10 cellular contexts compared by ENCODE assay signal in the genomic region with DNA sequence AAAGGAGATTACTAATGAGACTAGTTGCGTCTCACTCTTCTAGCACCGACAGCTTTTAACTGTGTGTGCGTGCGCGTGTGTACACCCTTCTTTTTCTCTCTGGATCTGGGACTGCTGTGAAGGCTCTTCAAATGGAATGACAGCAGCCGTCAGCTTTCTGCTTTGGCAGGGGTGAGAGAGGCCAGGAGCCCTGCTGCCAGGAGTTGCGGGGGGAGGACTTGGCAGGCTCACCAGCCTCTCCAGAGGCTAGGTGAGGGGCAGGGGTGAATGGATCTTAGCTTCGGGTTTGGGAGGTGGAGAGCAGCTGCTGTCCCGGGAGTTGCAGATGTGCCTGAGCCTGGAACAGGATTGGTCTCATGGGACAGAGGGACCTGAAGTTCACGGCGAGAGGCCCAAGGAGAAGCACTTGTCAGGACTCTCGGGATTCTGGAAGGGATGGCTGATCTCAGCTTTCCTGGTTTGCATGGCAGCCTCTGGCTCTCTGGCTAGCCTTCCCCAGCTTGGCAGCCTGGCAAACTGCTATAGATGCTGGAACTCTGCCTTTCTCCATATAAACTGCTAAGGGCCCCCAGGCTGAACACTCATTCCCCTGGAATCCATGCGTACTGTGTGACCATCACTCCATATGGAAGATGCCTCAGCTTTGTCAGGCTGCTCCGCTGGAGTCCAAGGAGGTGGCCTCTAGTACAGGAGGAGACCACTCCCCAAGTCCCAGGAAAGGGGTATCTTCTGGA. TPM values are rescaled to one million over a fixed set of nuclear protein-coding genes. Genes with fewer than 3 reads are reported as not detected.
A peak's percentile ranks its signal among the peaks of the same experiment; 100 is the strongest.
DNase-seq lines count a peak whose midpoint lies in the region; ATAC-seq and TF ChIP-seq lines count a peak whose summit lies in the region.
"Had no signal": no experiment of that assay in that cellular context is flagged by ENCODE, and none has a peak within 500 bp of the region (broad histone marks: within the 10 kb centered on the region; RNA-seq: fewer than 3 reads in every experiment).

No MANE protein-coding gene starts in this region.

- H3K79me2 ChIP-seq in Loucy (ENCODE audit: insufficient read depth, low read length), result peaks cover 59% of the 10 kb centered on the region

- H3K27ac Mint-ChIP-seq in activated T-helper 2 cell treated with anti-CD3 and anti-CD28 coated beads, Interferon-gamma antibody, Interleukin-2, Interleukin-4, amounts not matched to agents 10 μg/mL and 5 μg/mL and 100 μg/mL, durations not matched to agents 14 hours and 24 hours and 36 hours, result peak overlapping the region; percentile 83

- no peak overlapping the region for H2AFZ ChIP-seq in Loucy (ENCODE audit: low read length)

- H3K27me3 ChIP-seq in Loucy (ENCODE audit: insufficient read depth, low read length, poor library complexity, severe bottlenecking) (no peaks in the 10 kb centered on the region), left ventricle myocardium inferior (ENCODE audit: low read depth) (no peaks in the 10 kb centered on the region), spleen (replicated peaks in 1 of 7) (no peaks in the 10 kb centered on the region), BE2C (no peaks in the 10 kb centered on the region)

- 78 to 86% (median 82%) methylated on average over 11 to 14 of the region's 14 CpGs for WGBS in spleen, 5 donors

- no peak for ATAC-seq in GM21447 (IDR thresholded peaks at IDR 0.05; ENCODE audit: unreplicated experiment)

- no peaks in the 10 kb centered on the region for H4K20me1 ChIP-seq in Loucy (ENCODE audit: insufficient read depth, low read length, poor library complexity, severe bottlenecking)

- peak overlapping the region; percentile 69 for H3K4me3 ChIP-seq in Loucy (ENCODE audit: low read length, poor library complexity, severe bottlenecking)
- peak overlapping the region; percentile 33 for H3K4me3 ChIP-seq in left ventricle myocardium inferior
- no peak overlapping the region for H3K4me3 ChIP-seq in spleen
- no peak overlapping the region for H3K4me3 ChIP-seq in BE2C (ENCODE audit: low read depth, low read length)
- H3K4me3 ChIP-seq: smooth muscle cell had no signal

- no peaks in the 10 kb centered on the region for H3K9me3 Mint-ChIP-seq in activated T-helper 2 cell treated with anti-CD3 and anti-CD28 coated beads, Interferon-gamma antibody, Interleukin-2, Interleukin-4, amounts not matched to agents 10 μg/mL and 5 μg/mL and 100 μg/mL, durations not matched to agents 14 hours and 24 hours and 36 hours

- intact Hi-C loops in activated T-helper 2 cell treated with anti-CD3 and anti-CD28 coated beads, Interferon-gamma antibody, Interleukin-2, Interleukin-4, amounts not matched to agents 10 μg/mL and 5 μg/mL and 100 μg/mL, durations not matched to agents 14 hours and 24 hours and 36 hours (cut with micrococcal nuclease), result loop anchor here (2.0 to 10.0 kb wide), 2 partner anchors 17 to 1073 kb away; a partner anchor contains a TSS
- intact Hi-C loops in left ventricle myocardium inferior (cut with micrococcal nuclease), result no loop called here
- intact Hi-C loops in spleen (cut with DNase I; ENCODE audit: low total_unique reads), result no loop called here

- peaks cover 53% of the 10 kb centered on the region for H3K4me1 Mint-ChIP-seq in activated T-helper 2 cell treated with anti-CD3 and anti-CD28 coated beads, Interferon-gamma antibody, Interleukin-2, Interleukin-4, amounts not matched to agents 10 μg/mL and 5 μg/mL and 100 μg/mL, durations not matched to agents 14 hours and 24 hours and 36 hours (ENCODE audit: low read depth)

- H3K9me3 ChIP-seq in Loucy (ENCODE audit: insufficient read depth, low read depth, low read length) (no peaks in the 10 kb centered on the region), left ventricle myocardium inferior (replicated peaks) (no peaks in the 10 kb centered on the region), spleen (no peaks in the 10 kb centered on the region), BE2C (no peaks in the 10 kb centered on the region)

- H3K9me2 ChIP-seq in Loucy (replicated peaks; ENCODE audit: low read depth, low read length), result no peaks in the 10 kb centered on the region

- no peak for DNase-seq in activated T-helper 2 cell treated with anti-CD3 and anti-CD28 coated beads, Interferon-gamma antibody, Interleukin-2, Interleukin-4, amounts not matched to agents 10 μg/mL and 5 μg/mL and 100 μg/mL, durations not matched to agents 14 hours and 24 hours and 36 hours (ENCODE audit: low spot score)
- DNase-seq in left ventricle myocardium inferior, result peak; percentile 57
- DNase-seq in spleen, result no peak
- no peak for DNase-seq in BE2C
- no peak for DNase-seq in NCI-H1694 treated with DMSO at 0.1 percent for 48 hours (lab: John Stamatoyannopoulos, UW)
- DNase-seq: activated CD8-positive, alpha-beta memory T cell treated with anti-CD3 and anti-CD28 coated beads, Interleukin-2, amount 50 U/mL, for 4 hours; NCI-H1694 had no signal

- H3K27ac ChIP-seq in left ventricle myocardium inferior (replicated peaks) (peak overlapping the region; percentile 89), spleen (peak overlapping the region; percentile 16 to 90 (median 82))

- H3K4me3 Mint-ChIP-seq in activated T-helper 2 cell treated with anti-CD3 and anti-CD28 coated beads, Interferon-gamma antibody, Interleukin-2, Interleukin-4, amounts not matched to agents 10 μg/mL and 5 μg/mL and 100 μg/mL, durations not matched to agents 14 hours and 24 hours and 36 hours (ENCODE audit: low read depth), result no peak overlapping the region

- peaks cover 38% of the 10 kb centered on the region; the same call in 1 of the 2 replicates for H3K36me3 ChIP-seq in Loucy (ENCODE audit: insufficient read depth, low read length)
- H3K36me3 ChIP-seq in left ventricle myocardium inferior, result peaks cover 38% of the 10 kb centered on the region
- H3K36me3 ChIP-seq in spleen, result peaks cover 2 to 97% (median 40%) of the 10 kb centered on the region in 6 donors
- H3K36me3 ChIP-seq in BE2C, result no peaks in the 10 kb centered on the region

- no peak for TF ChIP-seq CTCF in Loucy (conservative IDR thresholded peaks at IDR 0.05; ENCODE audit: low read length)
- no peak for TF ChIP-seq CTCF in left ventricle myocardium inferior (IDR thresholded peaks at IDR 0.05; ENCODE audit: borderline replicate concordance)
- TF ChIP-seq CTCF in spleen (IDR thresholded peaks at IDR 0.05 in 8 of 11, conservative IDR thresholded peaks at IDR 0.05 in 3 of 11), result no peak
- TF ChIP-seq CTCF in BE2C (IDR thresholded peaks at IDR 0.05; ENCODE audit: low read depth, low read length), result no peak

- TF ChIP-seq POLR2A in spleen (IDR thresholded peaks at IDR 0.05), result no peak

- H3K27me3 Mint-ChIP-seq in activated T-helper 2 cell treated with anti-CD3 and anti-CD28 coated beads, Interferon-gamma antibody, Interleukin-2, Interleukin-4, amounts not matched to agents 10 μg/mL and 5 μg/mL and 100 μg/mL, durations not matched to agents 14 hours and 24 hours and 36 hours (ENCODE audit: low read depth), result no peaks in the 10 kb centered on the region

- H3K4me2 ChIP-seq in Loucy (ENCODE audit: low read depth, low read length, poor library complexity, severe bottlenecking), result peak overlapping the region; percentile 84
- H3K4me2 ChIP-seq: smooth muscle cell had no signal

- H3K36me3 Mint-ChIP-seq in activated T-helper 2 cell treated with anti-CD3 and anti-CD28 coated beads, Interferon-gamma antibody, Interleukin-2, Interleukin-4, amounts not matched to agents 10 μg/mL and 5 μg/mL and 100 μg/mL, durations not matched to agents 14 hours and 24 hours and 36 hours (ENCODE audit: low read depth), result peaks cover 49% of the 10 kb centered on the region

- no peaks in the 10 kb centered on the region; the same call in 1 of the 2 replicates for H3F3A ChIP-seq in Loucy (ENCODE audit: low read depth)

- H3K4me1 ChIP-seq in Loucy (ENCODE audit: insufficient read depth, low read length, poor library complexity, severe bottlenecking) (peaks cover 50% of the 10 kb centered on the region), left ventricle myocardium inferior (peaks cover 89% of the 10 kb centered on the region), spleen (peaks cover 30 to 100% (median 82%) of the 10 kb centered on the region in 6 donors), BE2C (no peaks in the 10 kb centered on the region)

- peak overlapping the region; percentile 77 for H3K9ac ChIP-seq in Loucy (ENCODE audit: low read depth, low read length, poor library complexity, severe bottlenecking)

RNA-seq across cellular contexts. Expression of a gene that starts 16.6 kb away (rescaled TPM):
- total RNA-seq in activated T-helper 2 cell treated with anti-CD3 and anti-CD28 coated beads, Interferon-gamma antibody, Interleukin-2, Interleukin-4, amounts not matched to agents 10 μg/mL and 5 μg/mL and 100 μg/mL, durations not matched to agents 14 hours and 24 hours and 36 hours, result 43.1 TPM in 2 replicates
- total RNA-seq in left ventricle myocardium inferior, result 33.9 TPM
- 10 to 100 TPM; 29.8 to 66.3 (median 46.0) TPM for total RNA-seq in spleen
- polyA plus RNA-seq in spleen, result 10 to 100 TPM; 49.9 to 73.1 (median 57.9) TPM
- 51.9 TPM for polyA plus RNA-seq in BE2C (2012; ENCODE audit: insufficient read depth, insufficient read length, low read depth)

RNA-seq across cellular contexts. Expression of a gene that starts 19.2 kb away (rescaled TPM):
- 0.23 and 0.27 TPM in 2 replicates for total RNA-seq in activated T-helper 2 cell treated with anti-CD3 and anti-CD28 coated beads, Interferon-gamma antibody, Interleukin-2, Interleukin-4, amounts not matched to agents 10 μg/mL and 5 μg/mL and 100 μg/mL, durations not matched to agents 14 hours and 24 hours and 36 hours
- total RNA-seq in left ventricle myocardium inferior (0.41 TPM), spleen (1 to 10 TPM; 1.1 to 2.7 (median 1.8) TPM)
- 1 to 10 TPM in 1 of 3 donors, under 1 TPM in 2; 0.17 to 1.1 (median 0.61) TPM for polyA plus RNA-seq in spleen
- 1.3 TPM for polyA plus RNA-seq in BE2C (2012; ENCODE audit: insufficient read depth, insufficient read length, low read depth)

Comparison
In these comparisons a context has a peak if more than half of its experiments do, and no peak if none do; other contexts are left out.
1. H3K4me3 ChIP-seq: peak in Loucy (single experiment) and left ventricle myocardium inferior (single experiment); none in spleen (0 of 8) and BE2C (single experiment).